ENCODE assay signal across 19 cellular contexts in the genomic region with DNA sequence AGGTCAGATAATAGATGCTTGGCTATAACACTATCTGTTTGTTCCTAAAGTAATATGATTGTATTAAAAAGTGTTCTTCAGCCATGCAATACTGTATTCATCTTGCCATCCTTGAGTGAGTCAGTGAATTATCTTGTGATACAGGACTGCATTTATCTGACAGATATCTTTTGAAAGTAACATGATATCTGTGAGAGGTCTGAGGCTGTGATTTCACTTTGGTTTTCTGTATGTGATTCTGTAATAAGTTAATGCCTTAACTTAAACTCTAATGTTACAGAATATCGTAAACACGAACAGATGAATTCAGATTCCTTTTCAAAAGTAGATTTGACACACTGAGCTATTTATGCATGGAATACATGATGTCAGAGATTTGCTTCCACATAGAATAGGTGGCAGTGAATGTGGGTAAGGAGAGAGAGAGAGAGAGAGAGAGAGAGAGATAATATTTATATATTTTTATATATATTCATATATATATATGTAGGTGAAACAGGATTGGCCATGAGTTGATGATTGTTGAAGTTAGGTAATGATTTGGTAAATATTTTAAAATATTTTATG.
A peak's percentile ranks its signal among the peaks of the same experiment; 100 is the strongest.
DNase-seq lines count a peak whose midpoint lies in the region; FAIRE-seq and TF ChIP-seq lines count a peak whose summit lies in the region.
"Had no signal": no experiment of that assay in that cellular context is flagged by ENCODE, and none has a peak within 500 bp of the region (broad histone marks: within the 10 kb centered on the region; RNA-seq: fewer than 3 reads in every experiment).

No MANE protein-coding gene starts in this region.

- no peak for FAIRE-seq in GM12891 (lab: Jason Lieb, UNC)
- FAIRE-seq: frontal cortex had no signal

- H3K27me3 Mint-ChIP-seq in HFFc6 (ENCODE audit: insufficient read depth) = peaks cover 3% of the 10 kb centered on the region
- H3K27me3 Mint-ChIP-seq in osteocyte (ENCODE audit: unreplicated experiment) = no peaks in the 10 kb centered on the region
- H3K27me3 Mint-ChIP-seq: activated naive CD8-positive, alpha-beta T cell treated with anti-CD3 and anti-CD28 coated beads, Interleukin-2, amount 10 ng/mL, durations not matched to agents 7 days and 5 days had no signal

- H3K4me1 Mint-ChIP-seq in HFFc6 (ENCODE audit: low read depth) (peaks cover 45% of the 10 kb centered on the region), osteocyte (ENCODE audit: unreplicated experiment) (peaks cover 72% of the 10 kb centered on the region)

- peak overlapping the region; percentile 86 for H3K27ac Mint-ChIP-seq in HFFc6
- peak overlapping the region; percentile 96 for H3K27ac Mint-ChIP-seq in osteocyte (ENCODE audit: unreplicated experiment)
- H3K27ac Mint-ChIP-seq: activated CD4-positive, alpha-beta memory T cell treated with anti-CD3 and anti-CD28 coated beads for 36 hours; activated naive CD8-positive, alpha-beta T cell treated with anti-CD3 and anti-CD28 coated beads, Interleukin-2, amount 10 ng/mL, durations not matched to agents 7 days and 5 days; activated T-cell treated with anti-CD3 and anti-CD28 coated beads, Interleukin-2, amount 50 U/mL, for 72 hours; IgD-negative memory B cell; natural killer cell had no signal

- peak; percentile 40 for DNase-seq in HFFc6
- peak; percentile 56 for DNase-seq in SK-MEL-5 (ENCODE audit: low read depth, low spot score)
- peak; percentile 56 for DNase-seq in fibroblast of villous mesenchyme (ENCODE audit: low read depth)
- no peak for DNase-seq in osteocyte (ENCODE audit: extremely low spot score, unreplicated experiment)
- no peak for DNase-seq in GM12891 (ENCODE audit: insufficient read length, low spot score)
- DNase-seq in NCI-H82 (lab: John Stamatoyannopoulos, UW) = no peak
- no peak for DNase-seq in A172 (ENCODE audit: low spot score)
- DNase-seq: activated CD4-positive, alpha-beta memory T cell treated with anti-CD3 and anti-CD28 coated beads for 36 hours; activated naive CD8-positive, alpha-beta T cell treated with anti-CD3 and anti-CD28 coated beads, Interleukin-2, amount 10 ng/mL, durations not matched to agents 7 days and 5 days; activated T-cell treated with anti-CD3 and anti-CD28 coated beads, Interleukin-2, amount 50 U/mL, for 72 hours; central memory CD4-positive, alpha-beta T cell; H9; lower lobe of right lung; natural killer cell; stimulated activated CD4-positive, alpha-beta T cell treated with anti-CD3 and anti-CD28 coated beads, Interleukin-2, amount 100 ng/mL, for 24 hours had no signal

- peaks cover 8% of the 10 kb centered on the region; the same call in 1 of the 2 replicates for H3K36me3 Mint-ChIP-seq in HFFc6 (ENCODE audit: low read depth)
- peaks cover 6% of the 10 kb centered on the region for H3K36me3 Mint-ChIP-seq in osteocyte (ENCODE audit: unreplicated experiment)
- H3K36me3 Mint-ChIP-seq: activated CD4-positive, alpha-beta memory T cell treated with anti-CD3 and anti-CD28 coated beads for 36 hours; activated naive CD8-positive, alpha-beta T cell treated with anti-CD3 and anti-CD28 coated beads, Interleukin-2, amount 10 ng/mL, durations not matched to agents 7 days and 5 days; IgD-negative memory B cell; natural killer cell had no signal

- no peak for TF ChIP-seq CTCF in HFFc6 (IDR thresholded peaks at IDR 0.05)
- no peak for TF ChIP-seq CTCF in fibroblast of villous mesenchyme (IDR thresholded peaks at IDR 0.05; ENCODE audit: insufficient read depth, low read depth, low read length)
- no peak for TF ChIP-seq CTCF in osteocyte (IDR thresholded peaks at IDR 0.05)

- no peak overlapping the region for H3K4me3 ChIP-seq in fibroblast of villous mesenchyme (ENCODE audit: low read depth, low read length)
- H3K4me3 ChIP-seq: BLaER1 treated with 17β-estradiol and CSF1 and Interleukin-3, amounts not matched to agents 10 nM and 100 nM; lower lobe of right lung; suprapubic skin had no signal

- no peak for TF ChIP-seq POLR2A in GM12891 (IDR thresholded peaks at IDR 0.05; ENCODE audit: low read depth, low read length)

- H3K4me3 Mint-ChIP-seq in HFFc6 (peak overlapping the region; percentile 52; the same call in 1 of the 2 replicates), osteocyte (ENCODE audit: unreplicated experiment) (peak overlapping the region; percentile 41)
- H3K4me3 Mint-ChIP-seq: activated CD4-positive, alpha-beta memory T cell treated with anti-CD3 and anti-CD28 coated beads for 36 hours; activated naive CD8-positive, alpha-beta T cell treated with anti-CD3 and anti-CD28 coated beads, Interleukin-2, amount 10 ng/mL, durations not matched to agents 7 days and 5 days; activated T-cell treated with anti-CD3 and anti-CD28 coated beads, Interleukin-2, amount 50 U/mL, for 72 hours; IgD-negative memory B cell; natural killer cell had no signal

- in situ Hi-C loops in SK-MEL-5 (cut with HindIII; ENCODE audit: low pct_unique_long_range_greater_than_20kb, low sequenced_read_pairs) = no loop called here

- H3K9me3 Mint-ChIP-seq in HFFc6 (no peaks in the 10 kb centered on the region), osteocyte (ENCODE audit: unreplicated experiment) (no peaks in the 10 kb centered on the region)
- H3K9me3 Mint-ChIP-seq: activated CD4-positive, alpha-beta memory T cell treated with anti-CD3 and anti-CD28 coated beads for 36 hours; activated naive CD8-positive, alpha-beta T cell treated with anti-CD3 and anti-CD28 coated beads, Interleukin-2, amount 10 ng/mL, durations not matched to agents 7 days and 5 days; activated T-cell treated with anti-CD3 and anti-CD28 coated beads, Interleukin-2, amount 50 U/mL, for 72 hours; H9; IgD-negative memory B cell; natural killer cell had no signal

TF ChIP-seq in GM12891, 5 proteins besides CTCF, POLR2A, EP300 and RAD21:
- TF ChIP-seq PAX5 (IDR thresholded peaks at IDR 0.05; ENCODE audit: insufficient read depth, low read length, severe bottlenecking) (no peak), SPI1 (IDR thresholded peaks at IDR 0.05; ENCODE audit: low read depth, low read length) (no peak), POLR2AphosphoS5 (IDR thresholded peaks at IDR 0.05; ENCODE audit: low read depth, low read length) (no peak), POU2F2 (IDR thresholded peaks at IDR 0.05; ENCODE audit: low read depth, low read length) (no peak), TAF1 (IDR thresholded peaks at IDR 0.05; ENCODE audit: low read depth, low read length) (no peak)

Comparison
In these comparisons a context has a peak if more than half of its experiments do, and no peak if none do; other contexts are left out.
1. DNase-seq: peak in HFFc6 (single experiment), SK-MEL-5 (single experiment) and fibroblast of villous mesenchyme (single experiment); none in osteocyte (single experiment), GM12891 (single experiment), NCI-H82 (single experiment) and A172 (single experiment).